8 cellular contexts compared by ENCODE assay signal in genomic region chr16:4615389-4616046, GRCh38.
A peak's percentile ranks its signal among the peaks of the same experiment; 100 is the strongest.
DNase-seq lines count a peak whose midpoint lies in the region; ATAC-seq and TF ChIP-seq lines count a peak whose summit lies in the region.

No MANE protein-coding gene starts in this region.

- H3K36me3 ChIP-seq in WERI-Rb-1, result peaks cover 6% of the 10 kb centered on the region; the same call in 1 of the 2 replicates

- no peak for TF ChIP-seq CTCF in WERI-Rb-1 (IDR thresholded peaks at IDR 0.05; ENCODE audit: low read depth, low read length)
- no peak for TF ChIP-seq CTCF in foreskin fibroblast (IDR thresholded peaks at IDR 0.05; ENCODE audit: low read depth, low read length)

- H3K27me3 ChIP-seq in WERI-Rb-1 (ENCODE audit: insufficient read depth, low read depth, severe bottlenecking), result no peaks in the 10 kb centered on the region

- H3K4me3 ChIP-seq in WERI-Rb-1 (ENCODE audit: low read depth, low read length) (no peak overlapping the region), foreskin fibroblast (ENCODE audit: low read depth in 1 of 2, low read length in 2 of 2) (peak overlapping the region; percentile 54 to 78), skeletal muscle cell (ENCODE audit: low read depth, low read length) (peak overlapping the region; percentile 74)

- DNase-seq in WERI-Rb-1, result no peak
- no peak for DNase-seq in foreskin fibroblast
- no peak for DNase-seq in skeletal muscle cell (ENCODE audit: low read depth)
- DNase-seq in effector CD4-positive, alpha-beta T cell, result no peak
- DNase-seq in ecto neural progenitor cell (ENCODE audit: low spot score), result no peak
- DNase-seq in 8988T, result no peak

- H3K9me3 ChIP-seq in WERI-Rb-1 (ENCODE audit: severe bottlenecking), result no peaks in the 10 kb centered on the region

- peak; percentile 0 for ATAC-seq in GM19455 (IDR thresholded peaks at IDR 0.05; ENCODE audit: unreplicated experiment)
- ATAC-seq in GM21526 (IDR thresholded peaks at IDR 0.05; ENCODE audit: low FRiP score, unreplicated experiment), result no peak

- peak overlapping the region; percentile 80 for H3K27ac ChIP-seq in WERI-Rb-1
